Comparison of ENCODE assay signal across 8 cellular contexts in the genomic region with DNA sequence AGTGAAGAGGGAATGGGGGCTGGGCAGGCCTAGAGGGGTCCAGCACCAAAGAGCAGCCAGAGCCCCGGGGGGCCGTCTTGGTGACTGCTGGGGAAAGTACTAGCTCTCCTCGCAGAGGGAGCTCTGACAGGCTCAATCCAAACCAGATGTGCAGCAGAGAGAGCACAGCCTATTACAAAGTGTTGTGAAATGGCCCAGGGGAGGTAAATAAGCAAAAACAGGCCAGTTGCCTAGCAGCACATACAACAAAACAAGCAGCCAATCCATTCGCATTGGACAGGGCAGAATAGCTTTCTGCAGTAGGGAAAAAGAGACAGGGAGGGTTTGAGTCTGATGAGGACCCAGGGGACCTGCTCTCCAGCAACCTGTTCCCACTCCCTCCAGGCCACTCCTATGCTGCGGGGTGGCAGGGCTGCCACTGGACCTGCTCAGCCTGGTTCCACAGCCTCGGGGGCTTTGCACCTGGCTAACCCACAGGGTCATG.
DNase-seq lines count a peak whose midpoint lies in the region; ATAC-seq and TF ChIP-seq lines count a peak whose summit lies in the region.

No MANE protein-coding gene starts in this region.

- H3K27ac Mint-ChIP-seq in activated T-cell treated with anti-CD3 and anti-CD28 coated beads, Interleukin-2, amount 50 U/mL, for 72 hours: no peak overlapping the region

- H3K4me3 ChIP-seq in NB4 (ENCODE audit: low read depth, low read length) (no peak overlapping the region), mucosa of rectum (ENCODE audit: low read length in 2 of 2) (no peak overlapping the region)

- H3K9me3 ChIP-seq in mucosa of rectum (ENCODE audit: control insufficient read depth in 2 of 2, low read length in 2 of 2): no peaks in the 10 kb centered on the region

- H3K27ac ChIP-seq in mucosa of rectum (ENCODE audit: low read depth in 2 of 2, low read length in 2 of 2): peak overlapping the region; percentile 44 to 49

- no peaks in the 10 kb centered on the region for H3K27me3 ChIP-seq in mucosa of rectum (ENCODE audit: control insufficient read depth in 2 of 2, insufficient read depth in 2 of 2, low read length in 2 of 2)

- peaks cover 4 to 26% of the 10 kb centered on the region in 2 donors for H3K4me1 ChIP-seq in mucosa of rectum (ENCODE audit: control insufficient read depth in 2 of 2, insufficient read depth in 2 of 2, low read length in 2 of 2)

- no peak for ATAC-seq in HG02642 (IDR thresholded peaks at IDR 0.05; ENCODE audit: poor library complexity, unreplicated experiment)
- ATAC-seq in activated T-cell treated with anti-CD3 and anti-CD28 coated beads, Interleukin-2, amount 50 U/mL, for 72 hours (replicated peaks in 1 of 2): no peak
- ATAC-seq in GM18520 (IDR thresholded peaks at IDR 0.05; ENCODE audit: unreplicated experiment): no peak

- DNase-seq in AG09319 (ENCODE audit: extremely low read depth, low read depth) (peak; percentile 97), NB4 (ENCODE audit: low read depth) (peak; percentile 81), ecto neural progenitor cell (ENCODE audit: low spot score) (peak; percentile 61), NCI-H187 (lab: John Stamatoyannopoulos, UW) (no peak)
- DNase-seq in activated T-cell treated with anti-CD3 and anti-CD28 coated beads, Interleukin-2, amount 50 U/mL, for 72 hours: no peak

- H3K4me1 Mint-ChIP-seq in activated T-cell treated with anti-CD3 and anti-CD28 coated beads, Interleukin-2, amount 50 U/mL, for 72 hours (ENCODE audit: low read depth): peaks cover 11% of the 10 kb centered on the region

- peaks cover 2% of the 10 kb centered on the region in 2 donors for H3K9me3 Mint-ChIP-seq in activated T-cell treated with anti-CD3 and anti-CD28 coated beads, Interleukin-2, amount 50 U/mL, for 72 hours

- no peak overlapping the region for H3K4me3 Mint-ChIP-seq in activated T-cell treated with anti-CD3 and anti-CD28 coated beads, Interleukin-2, amount 50 U/mL, for 72 hours

- no peaks in the 10 kb centered on the region for H3K36me3 Mint-ChIP-seq in activated T-cell treated with anti-CD3 and anti-CD28 coated beads, Interleukin-2, amount 50 U/mL, for 72 hours (ENCODE audit: insufficient read depth in 2 of 2)

- TF ChIP-seq CTCF in AG09319 (IDR thresholded peaks at IDR 0.05; ENCODE audit: low read depth, low read length) (no peak; the same call in 1 of the 2 replicates), NB4 (IDR thresholded peaks at IDR 0.05; ENCODE audit: low read depth, low read length) (no peak)

- no peak overlapping the region for H3K9ac ChIP-seq in mucosa of rectum (ENCODE audit: low read depth in 1 of 2, low read length in 2 of 2)

- H3K36me3 ChIP-seq in mucosa of rectum (ENCODE audit: control insufficient read depth in 2 of 2, insufficient read depth in 2 of 2, low read length in 2 of 2): no peaks in the 10 kb centered on the region

- no peaks in the 10 kb centered on the region for H3K27me3 Mint-ChIP-seq in activated T-cell treated with anti-CD3 and anti-CD28 coated beads, Interleukin-2, amount 50 U/mL, for 72 hours (ENCODE audit: low read depth)

- no peak for TF ChIP-seq POLR2A in NB4 (IDR thresholded peaks at IDR 0.05; ENCODE audit: extremely low read depth, insufficient read length)

Comparison
In these comparisons a context has a peak if more than half of its experiments do, and no peak if none do; other contexts are left out.
1. DNase-seq: peak in AG09319 (single experiment), NB4 (single experiment) and ecto neural progenitor cell (single experiment); none in NCI-H187 (0 of 2) and activated T-cell treated with anti-CD3 and anti-CD28 coated beads, Interleukin-2, amount 50 U/mL, for 72 hours (0 of 2).